19 cellular contexts compared by ENCODE assay signal in the genomic region with DNA sequence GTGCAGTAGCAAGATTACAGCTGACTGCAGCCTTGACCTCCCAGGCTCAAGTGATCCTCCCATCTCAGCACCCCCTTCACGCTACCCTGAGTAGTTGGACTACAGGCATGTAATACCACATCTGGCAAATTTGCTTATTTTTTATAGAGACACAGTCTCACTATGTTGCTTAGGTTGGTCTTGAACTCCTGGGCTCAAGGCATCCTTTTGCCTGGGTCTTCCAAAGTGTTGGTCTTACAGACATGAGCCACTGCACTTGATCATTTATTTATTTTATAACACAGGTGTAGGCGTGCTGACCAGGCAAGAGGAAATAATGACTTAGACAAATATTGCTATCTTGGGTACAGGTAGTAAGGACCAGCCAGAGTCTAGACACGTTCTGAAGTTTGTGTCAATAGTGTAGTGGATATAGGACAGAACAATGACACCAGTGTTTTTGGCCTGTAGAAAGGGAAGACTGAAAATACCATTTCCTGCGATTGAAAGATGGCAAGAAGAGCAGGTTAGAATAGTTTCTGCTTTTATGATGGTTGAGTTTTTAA.
DNase-seq lines count a peak whose midpoint lies in the region; ATAC-seq, FAIRE-seq and TF ChIP-seq lines count a peak whose summit lies in the region.
"Had no signal": no experiment of that assay in that cellular context is flagged by ENCODE, and none has a peak within 500 bp of the region (broad histone marks: within the 10 kb centered on the region; RNA-seq: fewer than 3 reads in every experiment).

No MANE protein-coding gene starts in this region.

- no TSS peak for BruUV-seq in PC-3 (replicated peaks; lab: Mats Ljungman, UMichigan)

- H3K9ac ChIP-seq in BLaER1 treated with 17β-estradiol and CSF1 and Interleukin-3, amounts not matched to agents 10 nM and 100 nM = 0 out of 22 replicates have a peak overlapping the region, but pooled peaks of 1 of the 11 experiments have one; percentile 2
- H3K9ac ChIP-seq in PC-3 (ENCODE audit: low read length) = no peak overlapping the region

- H3K9me2 ChIP-seq in PC-3 (replicated peaks; ENCODE audit: low read length) = no peaks in the 10 kb centered on the region

- no peaks in the 10 kb centered on the region for H3K79me2 ChIP-seq in PC-3 (ENCODE audit: low read length)

- DNase-seq in NCI-H146 (lab: John Stamatoyannopoulos, UW) (peak; percentile 64), PC-3 (peak; percentile 61), small intestine (peak; percentile 6), mesothelial cell of epicardium (ENCODE audit: low spot score in 2 of 2, unreplicated experiment in 2 of 2) (no peak), body of pancreas (no peak)
- DNase-seq: AML-193; Calu3; CD8-positive, alpha-beta T cell; GDM1; GOT3; H7; HFFc6; IMR-90; KBM-7 had no signal

- 24 to 60% (median 29%) methylated on average over 4 of the region's 4 CpGs for WGBS in small intestine, 3 donors
- 22 to 42% methylated on average over 4 of the region's 4 CpGs for WGBS in body of pancreas, 2 donors

- H3K36me3 Mint-ChIP-seq in mesothelial cell of epicardium = no peaks in the 10 kb centered on the region
- H3K36me3 Mint-ChIP-seq: CD8-positive, alpha-beta T cell had no signal

- H3K4me2 ChIP-seq in BLaER1 treated with 17β-estradiol and CSF1 and Interleukin-3, amounts not matched to agents 10 nM and 100 nM = peak overlapping the region in 9 of 11 experiments; percentile 20 to 92 (median 63); a peak in 18 of 22 replicates
- no peak overlapping the region for H3K4me2 ChIP-seq in PC-3 (ENCODE audit: low read length)

- FAIRE-seq in small intestine (lab: Jason Lieb, UNC) = no peak
- FAIRE-seq: A204.1 had no signal

- intact Hi-C loops in PC-3 (cut with micrococcal nuclease) = loop anchor here (5.0 to 10.0 kb wide), 2 partner anchors 62 to 245 kb away; no protein-coding TSS in a partner anchor
- intact Hi-C loops in body of pancreas (cut with DNase I) = no loop called here

- H3K27ac ChIP-seq in BLaER1 treated with 17β-estradiol and CSF1 and Interleukin-3, amounts not matched to agents 10 nM and 100 nM = peak overlapping the region in 8 of 11 experiments; percentile 38 to 89 (median 84); a peak in 15 of 22 replicates
- H3K27ac ChIP-seq in PC-3 (ENCODE audit: low read length) (no peak overlapping the region), small intestine (ENCODE audit: low read depth in 1 of 2, low read length in 1 of 2) (no peak overlapping the region), body of pancreas (no peak overlapping the region)
- H3K27ac ChIP-seq: HL-60 had no signal

- CTCF ChIA-PET in PC-3 (lab: Charles Lee) = no interaction called here

- H3K27me3 Mint-ChIP-seq in mesothelial cell of epicardium (ENCODE audit: low read depth) = no peaks in the 10 kb centered on the region

- ATAC-seq in PC-3 (peak; percentile 39; the same call in 1 of the 2 replicates), GM21619 (IDR thresholded peaks at IDR 0.05; ENCODE audit: unreplicated experiment) (no peak), body of pancreas (no peak)
- ATAC-seq: CD8-positive, alpha-beta T cell; HCT116 had no signal

- POLR2A ChIA-PET in PC-3 (lab: Charles Lee; ENCODE audit: unreplicated experiment) = no interaction called here

- H3K36me3 ChIP-seq in BLaER1 treated with 17β-estradiol and CSF1 and Interleukin-3, amounts not matched to agents 10 nM and 100 nM = no peaks in the 10 kb centered on the region
- H3K36me3 ChIP-seq in PC-3 (ENCODE audit: low read depth, low read length) (no peaks in the 10 kb centered on the region), small intestine (ENCODE audit: control insufficient read depth in 2 of 2, insufficient read depth in 2 of 2, low read length in 2 of 2) (no peaks in the 10 kb centered on the region), body of pancreas (replicated peaks in 1 of 2; ENCODE audit: insufficient read depth in 1 of 2, low read depth in 2 of 2) (no peaks in the 10 kb centered on the region)

- no peak for TF ChIP-seq POLR2A in body of pancreas (IDR thresholded peaks at IDR 0.05)

- H3K9me3 ChIP-seq in BLaER1 treated with 17β-estradiol and CSF1 and Interleukin-3, amounts not matched to agents 10 nM and 100 nM (replicated peaks in 1 of 11) = peaks cover 0 to 6% (median 5%) of the 10 kb centered on the region in 11 experiments; a peak in 14 of 22 replicates
- H3K9me3 ChIP-seq in PC-3 (ENCODE audit: low read length) = no peaks in the 10 kb centered on the region
- H3K9me3 ChIP-seq in small intestine (ENCODE audit: control insufficient read depth, low read depth) = no peaks in the 10 kb centered on the region
- H3K9me3 ChIP-seq in body of pancreas = no peaks in the 10 kb centered on the region

- no peak overlapping the region for H3K4me3 ChIP-seq in BLaER1 treated with 17β-estradiol and CSF1 and Interleukin-3, amounts not matched to agents 10 nM and 100 nM
- H3K4me3 ChIP-seq in PC-3 (ENCODE audit: low read length) (no peak overlapping the region), small intestine (ENCODE audit: low read depth in 1 of 2, low read length in 2 of 2) (no peak overlapping the region), body of pancreas (no peak overlapping the region)

- no peak overlapping the region for H3K27ac Mint-ChIP-seq in mesothelial cell of epicardium
- H3K27ac Mint-ChIP-seq: CD8-positive, alpha-beta T cell; HFFc6 had no signal

- H4K20me1 ChIP-seq in BLaER1 treated with 17β-estradiol and CSF1 and Interleukin-3, amounts not matched to agents 10 nM and 100 nM = no peaks in the 10 kb centered on the region
- no peaks in the 10 kb centered on the region for H4K20me1 ChIP-seq in PC-3 (ENCODE audit: low read length)

- peaks cover 13% of the 10 kb centered on the region for H3K4me1 Mint-ChIP-seq in mesothelial cell of epicardium

- TF ChIP-seq CTCF in PC-3 (conservative IDR thresholded peaks at IDR 0.05; ENCODE audit: low read depth, low read length) = no peak
- no peak for TF ChIP-seq CTCF in mesothelial cell of epicardium (IDR thresholded peaks at IDR 0.05; ENCODE audit: unreplicated experiment)
- TF ChIP-seq CTCF in body of pancreas (IDR thresholded peaks at IDR 0.05) = no peak

- no peaks in the 10 kb centered on the region for H3F3A ChIP-seq in PC-3 (ENCODE audit: low read length, unreplicated experiment)

- H3K27me3 ChIP-seq in BLaER1 treated with 17β-estradiol and CSF1 and Interleukin-3, amounts not matched to agents 10 nM and 100 nM = no peaks in the 10 kb centered on the region
- H3K27me3 ChIP-seq in PC-3 (ENCODE audit: low read length) = no peaks in the 10 kb centered on the region
- H3K27me3 ChIP-seq in small intestine (ENCODE audit: control insufficient read depth in 2 of 2, insufficient read depth in 2 of 2, low read length in 2 of 2) = no peaks in the 10 kb centered on the region
- no peaks in the 10 kb centered on the region for H3K27me3 ChIP-seq in body of pancreas

- no peak overlapping the region for H3K4me3 Mint-ChIP-seq in mesothelial cell of epicardium
- H3K4me3 Mint-ChIP-seq: CD8-positive, alpha-beta T cell; HFFc6 had no signal

- peaks cover 38 to 71% (median 52%) of the 10 kb centered on the region in 10 experiments for H3K4me1 ChIP-seq in BLaER1 treated with 17β-estradiol and CSF1 and Interleukin-3, amounts not matched to agents 10 nM and 100 nM
- H3K4me1 ChIP-seq in PC-3 (ENCODE audit: insufficient read depth, low read length) (peaks cover 26% of the 10 kb centered on the region), small intestine (ENCODE audit: control insufficient read depth in 2 of 2, insufficient read depth in 1 of 2, low read depth in 1 of 2, low read length in 1 of 2) (no peaks in the 10 kb centered on the region), body of pancreas (no peaks in the 10 kb centered on the region)

- H2AFZ ChIP-seq in PC-3 (ENCODE audit: low read length) = no peak overlapping the region

- H3K9me3 Mint-ChIP-seq in mesothelial cell of epicardium = no peaks in the 10 kb centered on the region
- H3K9me3 Mint-ChIP-seq: CD8-positive, alpha-beta T cell; HFFc6 had no signal

Comparison
In these comparisons a context has a peak if more than half of its experiments do, and no peak if none do; other contexts are left out.
1. H3K27ac ChIP-seq: peak in BLaER1 treated with 17β-estradiol and CSF1 and Interleukin-3, amounts not matched to agents 10 nM and 100 nM (8 of 11); none in PC-3 (single experiment), small intestine (0 of 2) and body of pancreas (0 of 4).
2. DNase-seq: peak in NCI-H146 (single experiment), PC-3 (single experiment) and small intestine (single experiment); none in mesothelial cell of epicardium (0 of 2) and body of pancreas (0 of 4).